In the genomic region with DNA sequence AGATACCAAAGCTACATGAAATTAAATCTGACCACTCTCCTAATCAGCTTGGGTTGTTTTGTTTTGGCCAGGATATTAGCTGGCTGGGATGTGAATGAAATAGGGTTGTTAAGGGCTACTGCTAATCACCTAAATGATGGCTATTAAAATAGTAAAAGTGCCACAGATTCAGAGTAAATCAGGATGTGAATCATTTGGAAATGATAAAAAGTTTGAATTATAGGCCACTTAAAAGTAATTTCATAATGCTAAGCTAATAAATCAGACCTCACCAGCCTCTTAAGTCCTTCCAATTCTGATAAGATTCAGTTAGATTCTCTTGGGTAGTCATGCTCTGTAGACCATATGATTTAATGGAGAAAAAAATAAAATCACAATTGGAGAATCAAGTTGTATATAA, we compare ENCODE assay signal across 16 cellular contexts. TPM values are rescaled to one million over a fixed set of nuclear protein-coding genes. Genes with fewer than 3 reads are reported as not detected.
DNase-seq lines count a peak whose midpoint lies in the region; ATAC-seq and TF ChIP-seq lines count a peak whose summit lies in the region.
"Had no signal": no experiment of that assay in that cellular context is flagged by ENCODE, and none has a peak within 500 bp of the region (broad histone marks: within the 10 kb centered on the region; RNA-seq: fewer than 3 reads in every experiment).

No MANE protein-coding gene starts in this region.

- TF ChIP-seq CTCF in IMR-90 (conservative IDR thresholded peaks at IDR 0.05; ENCODE audit: low read depth, low read length) (no peak), brain microvascular endothelial cell (IDR thresholded peaks at IDR 0.05; ENCODE audit: low read depth, low read length, missing control alignments) (no peak)

- no peaks in the 10 kb centered on the region for H3K9me3 Mint-ChIP-seq in activated naive CD8-positive, alpha-beta T cell (ENCODE audit: low read depth)
- no peaks in the 10 kb centered on the region for H3K9me3 Mint-ChIP-seq in activated naive CD8-positive, alpha-beta T cell treated with anti-CD3 and anti-CD28 coated beads for 36 hours
- H3K9me3 Mint-ChIP-seq in central memory CD8-positive, alpha-beta T cell: no peaks in the 10 kb centered on the region
- H3K9me3 Mint-ChIP-seq in stimulated activated effector memory CD8-positive, alpha-beta T cell treated with anti-CD3 and anti-CD28 coated beads, Interleukin-12 subunit alpha, Interleukin-12 subunit beta, amount 100 ng/mL, for 72 hours: no peaks in the 10 kb centered on the region
- H3K9me3 Mint-ChIP-seq: H9 had no signal

- intact Hi-C loops in IMR-90 (cut with micrococcal nuclease): loop anchor here (10.0 kb wide), 1 partner anchor 701 kb away; no protein-coding TSS in a partner anchor

- no peak overlapping the region for H4K8ac ChIP-seq in IMR-90 (ENCODE audit: low read depth in 2 of 2, low read length in 2 of 2)

- H3K23ac ChIP-seq in IMR-90 (ENCODE audit: low read depth, low read length): no peak overlapping the region

- H4K5ac ChIP-seq in IMR-90 (ENCODE audit: low read depth, low read length): no peak overlapping the region

- H3K4me3 ChIP-seq in IMR-90 (ENCODE audit: insufficient read depth, low read depth, low read length): no peak overlapping the region
- H3K4me3 ChIP-seq in brain microvascular endothelial cell (ENCODE audit: low read depth, low read length): no peak overlapping the region

- in situ Hi-C loops in IMR-90 (cut with MboI; ENCODE audit: low sequenced_read_pairs): no loop called here
- in situ Hi-C loops in brain microvascular endothelial cell (cut with HindIII; ENCODE audit: low pct_ligation_motif_present, low sequenced_read_pairs): no loop called here

- no peak overlapping the region for H3K56ac ChIP-seq in IMR-90 (ENCODE audit: extremely low read depth, insufficient read depth, low read length)

- no peak overlapping the region for H3K9ac ChIP-seq in IMR-90 (ENCODE audit: low read depth, low read length)

- H3K9me1 ChIP-seq in IMR-90 (ENCODE audit: insufficient read depth, low read length): no peaks in the 10 kb centered on the region; the same call in 1 of the 2 replicates

- DNase-seq in activated naive CD8-positive, alpha-beta T cell treated with anti-CD3 and anti-CD28 coated beads for 36 hours: no peak
- no peak for DNase-seq in IMR-90
- DNase-seq in central memory CD8-positive, alpha-beta T cell (ENCODE audit: low spot score in 2 of 2): no peak
- DNase-seq in stimulated activated effector memory CD8-positive, alpha-beta T cell treated with anti-CD3 and anti-CD28 coated beads, Interleukin-12 subunit alpha, Interleukin-12 subunit beta, amount 100 ng/mL, for 72 hours (ENCODE audit: low spot score in 2 of 2): no peak
- no peak for DNase-seq in brain microvascular endothelial cell
- DNase-seq: COR-L47, DMS153, H9, Karpas-422, NCI-H1105 treated with DMSO at 0.1 percent for 48 hours, NCI-H187 treated with DMSO at 0.1 percent for 48 hours, NCI-H446, PC-3 had no signal

- H3K27me3 ChIP-seq in IMR-90 (ENCODE audit: control insufficient read depth, insufficient read depth, low read length) (no peaks in the 10 kb centered on the region), brain microvascular endothelial cell (replicated peaks) (no peaks in the 10 kb centered on the region)

- H3K4me1 Mint-ChIP-seq in activated naive CD8-positive, alpha-beta T cell (ENCODE audit: low read depth): peaks cover 84% of the 10 kb centered on the region
- H3K4me1 Mint-ChIP-seq in activated naive CD8-positive, alpha-beta T cell treated with anti-CD3 and anti-CD28 coated beads for 36 hours: peaks cover 57% of the 10 kb centered on the region
- H3K4me1 Mint-ChIP-seq in central memory CD8-positive, alpha-beta T cell: peaks cover 70% of the 10 kb centered on the region
- peaks cover 53% of the 10 kb centered on the region for H3K4me1 Mint-ChIP-seq in stimulated activated effector memory CD8-positive, alpha-beta T cell treated with anti-CD3 and anti-CD28 coated beads, Interleukin-12 subunit alpha, Interleukin-12 subunit beta, amount 100 ng/mL, for 72 hours
- H3K4me1 Mint-ChIP-seq: H9 had no signal

- no peak overlapping the region for H2BK15ac ChIP-seq in IMR-90 (ENCODE audit: low read depth, low read length)

- H2BK120ac ChIP-seq in IMR-90 (ENCODE audit: low read depth, low read length): no peak overlapping the region

- no peak overlapping the region for H3K27ac ChIP-seq in IMR-90 (ENCODE audit: insufficient read depth, low read length)
- no peak overlapping the region for H3K27ac ChIP-seq in brain microvascular endothelial cell

- no peak overlapping the region for H4K91ac ChIP-seq in IMR-90 (ENCODE audit: insufficient read depth, low read depth, low read length)

- no TSS peak for BruUV-seq in IMR-90 (replicated peaks; lab: Mats Ljungman, UMichigan)

- H2AFZ ChIP-seq in IMR-90 (replicated peaks; ENCODE audit: low read length, poor library complexity): no peak overlapping the region

- no peaks in the 10 kb centered on the region for H3K9me3 ChIP-seq in IMR-90 (ENCODE audit: control insufficient read depth, insufficient read depth, low read length)

- POLR2A ChIA-PET in IMR-90 (lab: Charles Lee; ENCODE audit: unreplicated experiment): no interaction called here

- CTCF ChIA-PET in IMR-90 (lab: Yijun Ruan, JAX): no interaction called here

- no peak overlapping the region for H3K4ac ChIP-seq in IMR-90 (ENCODE audit: low read depth, low read length)

- H2AK9ac ChIP-seq in IMR-90 (replicated peaks; ENCODE audit: low read depth, low read length, poor library complexity): no peak overlapping the region

- H2BK5ac ChIP-seq in IMR-90 (ENCODE audit: low read depth, low read length, poor library complexity, severe bottlenecking): no peak overlapping the region

- no peaks in the 10 kb centered on the region for H3K4me1 ChIP-seq in IMR-90 (ENCODE audit: control insufficient read depth, insufficient read depth, low read length)

- TF ChIP-seq RAD21 in IMR-90 (IDR thresholded peaks at IDR 0.05; ENCODE audit: low read length): no peak

- H3K18ac ChIP-seq in IMR-90 (ENCODE audit: low read depth, low read length): no peak overlapping the region

- H3K36me3 ChIP-seq in IMR-90 (ENCODE audit: control insufficient read depth, insufficient read depth, low read length) (peaks cover 4% of the 10 kb centered on the region), brain microvascular endothelial cell (replicated peaks) (peaks cover 2% of the 10 kb centered on the region)

- no peak overlapping the region for H3K14ac ChIP-seq in IMR-90 (replicated peaks; ENCODE audit: low read depth, low read length)

- no peak overlapping the region for H3K27ac Mint-ChIP-seq in activated naive CD8-positive, alpha-beta T cell
- no peak overlapping the region for H3K27ac Mint-ChIP-seq in activated naive CD8-positive, alpha-beta T cell treated with anti-CD3 and anti-CD28 coated beads for 36 hours
- H3K27ac Mint-ChIP-seq in central memory CD8-positive, alpha-beta T cell (ENCODE audit: low read depth): peak overlapping the region; percentile 73
- H3K27ac Mint-ChIP-seq in stimulated activated effector memory CD8-positive, alpha-beta T cell treated with anti-CD3 and anti-CD28 coated beads, Interleukin-12 subunit alpha, Interleukin-12 subunit beta, amount 100 ng/mL, for 72 hours: peak overlapping the region; percentile 16
- H3K27ac Mint-ChIP-seq: B cell had no signal

- peaks cover 24% of the 10 kb centered on the region for H3K36me3 Mint-ChIP-seq in activated naive CD8-positive, alpha-beta T cell
- peaks cover 45% of the 10 kb centered on the region for H3K36me3 Mint-ChIP-seq in activated naive CD8-positive, alpha-beta T cell treated with anti-CD3 and anti-CD28 coated beads for 36 hours
- H3K36me3 Mint-ChIP-seq in central memory CD8-positive, alpha-beta T cell (ENCODE audit: insufficient read depth): peaks cover 51% of the 10 kb centered on the region
- peaks cover 99% of the 10 kb centered on the region for H3K36me3 Mint-ChIP-seq in stimulated activated effector memory CD8-positive, alpha-beta T cell treated with anti-CD3 and anti-CD28 coated beads, Interleukin-12 subunit alpha, Interleukin-12 subunit beta, amount 100 ng/mL, for 72 hours

- dilution Hi-C loops in IMR-90 (cut with HindIII; ENCODE audit: low sequenced_read_pairs, unreplicated experiment): no loop called here

- no peaks in the 10 kb centered on the region for H4K20me1 ChIP-seq in IMR-90 (ENCODE audit: insufficient read depth, low read length)

- no peak overlapping the region for H3K4me2 ChIP-seq in IMR-90 (ENCODE audit: low read depth, low read length)

- peak overlapping the region; percentile 41 for H3K4me3 Mint-ChIP-seq in activated naive CD8-positive, alpha-beta T cell
- no peak overlapping the region for H3K4me3 Mint-ChIP-seq in activated naive CD8-positive, alpha-beta T cell treated with anti-CD3 and anti-CD28 coated beads for 36 hours
- H3K4me3 Mint-ChIP-seq in central memory CD8-positive, alpha-beta T cell: peak overlapping the region; percentile 45
- no peak overlapping the region for H3K4me3 Mint-ChIP-seq in stimulated activated effector memory CD8-positive, alpha-beta T cell treated with anti-CD3 and anti-CD28 coated beads, Interleukin-12 subunit alpha, Interleukin-12 subunit beta, amount 100 ng/mL, for 72 hours
- H3K4me3 Mint-ChIP-seq: B cell, H9 had no signal

- no peak overlapping the region for H2AK5ac ChIP-seq in IMR-90 (ENCODE audit: low read depth, low read length)

- no peaks in the 10 kb centered on the region for H3K27me3 Mint-ChIP-seq in activated naive CD8-positive, alpha-beta T cell
- H3K27me3 Mint-ChIP-seq in activated naive CD8-positive, alpha-beta T cell treated with anti-CD3 and anti-CD28 coated beads for 36 hours: no peaks in the 10 kb centered on the region
- no peaks in the 10 kb centered on the region for H3K27me3 Mint-ChIP-seq in central memory CD8-positive, alpha-beta T cell
- H3K27me3 Mint-ChIP-seq: B cell had no signal

- H3K79me1 ChIP-seq in IMR-90 (ENCODE audit: low read depth in 1 of 2, low read length in 2 of 2): no peaks in the 10 kb centered on the region; a peak in 1 of 4 replicates

- no peak overlapping the region for H2BK20ac ChIP-seq in IMR-90 (ENCODE audit: low read depth, low read length)

- no peak for TF ChIP-seq POLR2A in IMR-90 (IDR thresholded peaks at IDR 0.05; ENCODE audit: low read depth, low read length)

- peak; percentile 44 for ATAC-seq in IMR-90 (ENCODE audit: low read depth)
- ATAC-seq in central memory CD8-positive, alpha-beta T cell (replicated peaks; ENCODE audit: extremely low read depth, poor library complexity, severe bottlenecking): no peak
- ATAC-seq in stimulated activated effector memory CD8-positive, alpha-beta T cell treated with anti-CD3 and anti-CD28 coated beads, Interleukin-12 subunit alpha, Interleukin-12 subunit beta, amount 100 ng/mL, for 72 hours: no peak
- ATAC-seq in GM21619 (IDR thresholded peaks at IDR 0.05; ENCODE audit: unreplicated experiment): no peak
- ATAC-seq: PC-3 had no signal

TF ChIP-seq in IMR-90, 13 proteins besides CTCF, POLR2A, EP300 and RAD21 (continues in another document):
- no peak for TF ChIP-seq FOS (IDR thresholded peaks at IDR 0.05; ENCODE audit: low read depth, low read length)

RNA-seq across cellular contexts. Expression of a gene that starts 12.0 kb away (rescaled TPM):
- total RNA-seq in activated naive CD8-positive, alpha-beta T cell treated with anti-CD3 and anti-CD28 coated beads for 36 hours: 10 to 100 TPM; 13.5 to 13.7 TPM
- total RNA-seq in IMR-90 (2012; rRNA removed): 2.9 and 3.6 TPM in 2 replicates
- 0.49 and 0.72 TPM in 2 replicates for polyA plus RNA-seq in IMR-90 (2012; rRNA removed)
- polyA plus RNA-seq in IMR-90 (2012; cell fraction: cytosol; rRNA removed): 0.16 and 0.22 TPM in 2 replicates
- 0.39 and 2.5 TPM in 2 replicates for polyA plus RNA-seq in IMR-90 (2012; cell fraction: nucleus; rRNA removed; ENCODE audit: low replicate concordance)

Comparison
In these comparisons a context has a peak if more than half of its experiments do, and no peak if none do; other contexts are left out.
1. H3K4me3 Mint-ChIP-seq: peak in activated naive CD8-positive, alpha-beta T cell (single experiment) and central memory CD8-positive, alpha-beta T cell (single experiment); none in activated naive CD8-positive, alpha-beta T cell treated with anti-CD3 and anti-CD28 coated beads for 36 hours (single experiment) and stimulated activated effector memory CD8-positive, alpha-beta T cell treated with anti-CD3 and anti-CD28 coated beads, Interleukin-12 subunit alpha, Interleukin-12 subunit beta, amount 100 ng/mL, for 72 hours (single experiment).
2. H3K27ac Mint-ChIP-seq: peak in central memory CD8-positive, alpha-beta T cell (single experiment) and stimulated activated effector memory CD8-positive, alpha-beta T cell treated with anti-CD3 and anti-CD28 coated beads, Interleukin-12 subunit alpha, Interleukin-12 subunit beta, amount 100 ng/mL, for 72 hours (single experiment); none in activated naive CD8-positive, alpha-beta T cell (single experiment) and activated naive CD8-positive, alpha-beta T cell treated with anti-CD3 and anti-CD28 coated beads for 36 hours (single experiment).